In the genomic region with DNA sequence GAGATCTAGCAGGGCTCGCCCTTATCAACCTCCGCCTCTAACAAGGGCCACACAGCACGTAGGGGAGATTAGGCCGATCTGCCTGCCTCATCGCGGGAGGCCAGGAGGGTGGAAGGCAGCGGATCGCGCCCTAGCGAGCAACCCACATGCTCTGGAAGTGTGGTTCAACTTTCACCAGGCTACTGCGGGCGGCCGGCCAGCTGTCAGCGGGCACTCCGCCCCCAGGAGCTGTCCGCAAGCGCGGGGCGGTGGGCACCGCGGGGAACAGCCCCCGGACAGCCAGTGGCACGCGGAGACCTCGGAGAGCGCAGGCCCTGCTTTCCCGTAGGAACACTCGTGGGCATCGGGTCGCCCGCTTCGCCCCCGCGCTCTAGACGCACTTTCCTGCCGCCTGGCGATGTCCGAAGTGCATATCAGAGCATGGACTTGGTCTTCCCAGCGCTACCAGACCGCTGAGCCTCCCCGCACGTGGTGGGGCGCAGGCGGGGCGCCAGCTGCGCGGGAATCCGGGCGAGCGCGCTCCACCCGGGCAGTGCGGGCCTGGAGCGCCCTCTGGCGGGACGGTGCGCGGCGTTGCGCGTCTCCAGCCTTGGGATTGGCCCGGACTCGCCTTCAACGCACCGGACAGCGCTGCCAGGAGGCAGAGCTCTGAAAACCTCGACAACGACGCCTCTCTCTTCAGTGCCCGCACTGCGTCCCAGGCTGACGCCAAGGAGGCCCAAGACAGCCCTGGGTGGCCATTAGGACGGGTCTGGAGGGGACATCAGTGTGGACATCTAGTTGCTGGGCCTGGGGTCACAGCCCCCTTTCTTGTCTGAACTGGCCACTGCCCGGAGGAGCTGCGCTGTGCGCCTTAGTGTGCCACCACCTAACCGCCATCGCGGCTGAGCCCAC, we compare ENCODE assay signal across 8 cellular contexts. TPM values are rescaled to one million over a fixed set of nuclear protein-coding genes. Genes with fewer than 3 reads are reported as not detected.
DNase-seq lines count a peak whose midpoint lies in the region; ATAC-seq and TF ChIP-seq lines count a peak whose summit lies in the region.

No MANE protein-coding gene starts in this region.

- ATAC-seq in activated CD4-positive, alpha-beta T cell treated with anti-CD3 and anti-CD28 coated beads for 36 hours, result peak; percentile 73
- ATAC-seq in GM21576 (IDR thresholded peaks at IDR 0.05; ENCODE audit: unreplicated experiment), result no peak

- H3K4me3 ChIP-seq in BJ (ENCODE audit: low read depth, low read length), result peak overlapping the region; percentile 29

- H3K4me3 Mint-ChIP-seq in activated CD4-positive, alpha-beta T cell treated with anti-CD3 and anti-CD28 coated beads for 36 hours, result peak overlapping the region; percentile 54
- peak overlapping the region; percentile 48 for H3K4me3 Mint-ChIP-seq in chondrocyte (ENCODE audit: unreplicated experiment)

- POLR2A ChIA-PET in BJ (lab: Charles Lee), result no interaction called here
- POLR2A ChIA-PET in activated CD4-positive, alpha-beta T cell treated with anti-CD3 and anti-CD28 coated beads for 36 hours (lab: Charles Lee), result no interaction called here

- H3K36me3 ChIP-seq in BJ (ENCODE audit: control insufficient read depth, insufficient read depth, low read length), result no peaks in the 10 kb centered on the region

- peaks cover 25% of the 10 kb centered on the region for H3K4me1 Mint-ChIP-seq in activated CD4-positive, alpha-beta T cell treated with anti-CD3 and anti-CD28 coated beads for 36 hours
- H3K4me1 Mint-ChIP-seq in chondrocyte (ENCODE audit: low read depth), result peaks cover 27% of the 10 kb centered on the region

- peaks cover 3% of the 10 kb centered on the region for H3K27me3 ChIP-seq in BJ (ENCODE audit: control insufficient read depth, insufficient read depth, low read length)

- DNase-seq in BJ (ENCODE audit: low read depth) (no peak), HCEC 1CT (peak; percentile 18), NCI-H2227 (lab: John Stamatoyannopoulos, UW; ENCODE audit: unreplicated experiment) (peak; percentile 87), chondrocyte (ENCODE audit: low spot score) (peak; percentile 84), kidney glomerular epithelial cell (lab: John Stamatoyannopoulos, UW) (peak; percentile 51)
- peak; percentile 91 for DNase-seq in activated CD4-positive, alpha-beta T cell treated with anti-CD3 and anti-CD28 coated beads for 36 hours
- DNase-seq in stimulated activated CD4-positive, alpha-beta T cell treated with anti-CD3 and anti-CD28 coated beads, Interleukin-12 subunit alpha, Interleukin-12 subunit beta, amount 100 ng/mL, for 4 hours, result peak; percentile 83

- no peaks in the 10 kb centered on the region for H3K9me3 Mint-ChIP-seq in activated CD4-positive, alpha-beta T cell treated with anti-CD3 and anti-CD28 coated beads for 36 hours (ENCODE audit: low read depth)
- no peaks in the 10 kb centered on the region for H3K9me3 Mint-ChIP-seq in chondrocyte (ENCODE audit: low read depth)

- H3K27me3 Mint-ChIP-seq in activated CD4-positive, alpha-beta T cell treated with anti-CD3 and anti-CD28 coated beads for 36 hours, result peaks cover 16% of the 10 kb centered on the region
- H3K27me3 Mint-ChIP-seq in chondrocyte (ENCODE audit: low read depth), result peaks cover 33% of the 10 kb centered on the region

- no peak overlapping the region for H3K27ac Mint-ChIP-seq in activated CD4-positive, alpha-beta T cell treated with anti-CD3 and anti-CD28 coated beads for 36 hours
- H3K27ac Mint-ChIP-seq in chondrocyte (ENCODE audit: unreplicated experiment), result no peak overlapping the region

- intact Hi-C loops in activated CD4-positive, alpha-beta T cell treated with anti-CD3 and anti-CD28 coated beads for 36 hours (cut with DNase I, micrococcal nuclease), result loop anchor here (1.0 to 10.0 kb wide), 4 partner anchors 338 to 514 kb away; no protein-coding TSS in a partner anchor

- TF ChIP-seq CTCF in BJ (IDR thresholded peaks at IDR 0.05; ENCODE audit: insufficient read depth, low read depth, low read length), result peak; percentile 77
- peak; percentile 97 for TF ChIP-seq CTCF in chondrocyte (IDR thresholded peaks at IDR 0.05)

- CTCF ChIA-PET in BJ (lab: Yijun Ruan, JAX), result interaction anchor here (0.8 to 2.2 kb wide), 16 partner anchors 9 to 513 kb away, joined by 3 to 14 read pairs (median 5); no protein-coding TSS in a partner anchor
- CTCF ChIA-PET in activated CD4-positive, alpha-beta T cell treated with anti-CD3 and anti-CD28 coated beads for 36 hours (lab: Charles Lee), result interaction anchor here (0.6 to 2.2 kb wide), 14 partner anchors 14 to 869 kb away, joined by 3 to 11 read pairs (median 4); a partner anchor contains a TSS

- H3K36me3 Mint-ChIP-seq in activated CD4-positive, alpha-beta T cell treated with anti-CD3 and anti-CD28 coated beads for 36 hours (ENCODE audit: low read depth), result peaks cover 4% of the 10 kb centered on the region
- peaks cover 1% of the 10 kb centered on the region for H3K36me3 Mint-ChIP-seq in chondrocyte (ENCODE audit: low read depth)

RNA-seq across cellular contexts. Expression of a gene that starts 3.6 kb away (rescaled TPM):
- 43.6 and 68.6 TPM in 2 replicates for polyA plus RNA-seq in BJ (2011; rRNA removed)
- 9.3 and 12.8 TPM in 2 replicates for polyA minus RNA-seq in BJ (2011; rRNA and poly(A)+ RNA removed)
- total RNA-seq in activated CD4-positive, alpha-beta T cell treated with anti-CD3 and anti-CD28 coated beads for 36 hours, result 10 to 100 TPM; 38.2 to 42.3 TPM
- total RNA-seq in chondrocyte, result 24.7 to 25.9 TPM (median 25.2 TPM) in 3 replicates

RNA-seq across cellular contexts. Expression of a gene that starts 51.8 kb away (rescaled TPM):
- polyA plus RNA-seq in BJ (2011; rRNA removed), result 32.9 and 46.9 TPM in 2 replicates
- 46.1 and 63.3 TPM in 2 replicates for polyA minus RNA-seq in BJ (2011; rRNA and poly(A)+ RNA removed)
- 100 to 1,000 TPM; 110 to 127 TPM for total RNA-seq in activated CD4-positive, alpha-beta T cell treated with anti-CD3 and anti-CD28 coated beads for 36 hours
- 51.5 to 75.6 TPM (median 52.6 TPM) in 3 replicates for total RNA-seq in chondrocyte

RNA-seq across cellular contexts. Expression of a gene that starts 51.9 kb away (rescaled TPM):
- 3.0 and 4.3 TPM in 2 replicates for polyA plus RNA-seq in BJ (2011; rRNA removed)
- 0.71 and 1.7 TPM in 2 replicates for polyA minus RNA-seq in BJ (2011; rRNA and poly(A)+ RNA removed)
- total RNA-seq in activated CD4-positive, alpha-beta T cell treated with anti-CD3 and anti-CD28 coated beads for 36 hours, result 10 to 100 TPM; 11.8 to 13.4 TPM
- total RNA-seq in chondrocyte, result 10.5 to 15.4 TPM (median 11.0 TPM) in 3 replicates
